Comparison of ENCODE assay signal across 30 cellular contexts in the genomic region with DNA sequence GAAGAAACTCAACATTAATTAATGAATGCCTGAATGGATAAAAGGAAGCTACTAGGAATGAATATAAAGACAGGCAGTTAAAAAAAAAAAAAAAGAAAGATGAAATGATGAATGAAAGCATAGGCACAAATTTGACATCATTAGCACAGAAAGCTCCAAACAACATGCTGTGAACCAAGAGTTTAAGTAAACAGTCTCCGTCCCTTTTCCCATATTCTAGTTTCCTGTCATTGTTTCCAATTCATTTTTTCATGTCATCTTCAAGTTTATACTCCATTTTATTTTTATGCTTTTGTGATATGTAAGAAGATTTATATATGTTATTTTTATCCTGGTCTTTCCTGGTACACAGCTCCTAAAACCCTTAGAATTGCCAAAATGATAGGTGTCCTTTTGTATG.
"Had no signal": no experiment of that assay in that cellular context is flagged by ENCODE, and none has a peak within 500 bp of the region (broad histone marks: within the 10 kb centered on the region; RNA-seq: fewer than 3 reads in every experiment).

No MANE protein-coding gene starts in this region.

- H3K4me3 Mint-ChIP-seq: activated B cell treated with CpG ODN at 0.5 μM for 24 hours; activated CD8-positive, alpha-beta T cell treated with anti-CD3 and anti-CD28 coated beads for 36 hours; activated naive CD8-positive, alpha-beta T cell; T-helper 17 cell; T-helper 2 cell treated with Interferon-gamma antibody and Interleukin-4, amounts not matched to agents 5 μg/mL and 100 μg/mL, for 36 hours had no signal

- H3K27ac Mint-ChIP-seq: activated B cell treated with CpG ODN at 0.5 μM for 24 hours; activated CD8-positive, alpha-beta T cell treated with anti-CD3 and anti-CD28 coated beads for 36 hours; activated naive CD8-positive, alpha-beta T cell; T-helper 17 cell; T-helper 2 cell treated with Interferon-gamma antibody and Interleukin-4, amounts not matched to agents 5 μg/mL and 100 μg/mL, for 36 hours had no signal

- ATAC-seq: activated CD4-positive, CD25-positive, alpha-beta regulatory T cell treated with anti-CD3 and anti-CD28 coated beads, Interleukin-2, amount 50 U/mL, for 24 hours; activated CD8-positive, alpha-beta T cell treated with anti-CD3 and anti-CD28 coated beads for 36 hours; body of pancreas; gastroesophageal sphincter; SK-N-SH treated with all-trans-retinoic acid at 6 μM for 48 hours; T-helper 17 cell had no signal

- H3K9me3 Mint-ChIP-seq: activated B cell treated with CpG ODN at 0.5 μM for 24 hours; activated CD8-positive, alpha-beta T cell treated with anti-CD3 and anti-CD28 coated beads for 36 hours; T-helper 2 cell treated with Interferon-gamma antibody and Interleukin-4, amounts not matched to agents 5 μg/mL and 100 μg/mL, for 36 hours had no signal

- H3K27me3 Mint-ChIP-seq: activated B cell treated with CpG ODN at 0.5 μM for 24 hours; activated CD8-positive, alpha-beta T cell treated with anti-CD3 and anti-CD28 coated beads for 36 hours; activated naive CD8-positive, alpha-beta T cell; T-helper 17 cell had no signal

- H3K4me1 Mint-ChIP-seq: activated B cell treated with CpG ODN at 0.5 μM for 24 hours had no signal

- H3K27me3 ChIP-seq: body of pancreas, dorsolateral prefrontal cortex, esophagus muscularis mucosa, gastroesophageal sphincter had no signal

- DNase-seq: activated B cell treated with CpG ODN at 0.5 μM for 24 hours; activated CD4-positive, alpha-beta T cell treated with anti-CD3 and anti-CD28 coated beads for 48 hours; activated CD4-positive, alpha-beta T cell treated with anti-CD3 and anti-CD28 coated beads, Interleukin-2, amount 50 U/mL, for 1 hour; activated CD4-positive, alpha-beta T cell treated with anti-CD3 and anti-CD28 coated beads, Interleukin-2, amount 50 U/mL, for 48 hours; activated CD8-positive, alpha-beta memory T cell treated with anti-CD3 and anti-CD28 coated beads for 24 hours; activated CD8-positive, alpha-beta T cell treated with anti-CD3 and anti-CD28 coated beads for 36 hours; activated gamma-delta T cell treated with Interleukin-2 at 50 U/mL for 16 hours; activated naive CD4-positive, alpha-beta T cell treated with anti-CD3 and anti-CD28 coated beads, Interleukin-2, amount 50 U/mL, for 16 hours; activated naive CD4-positive, alpha-beta T cell treated with Interleukin-2 at 50 U/mL for 16 hours; activated T-cell treated with anti-CD3 and anti-CD28 coated beads, Interleukin-2, amount 50 U/mL, for 48 hours; amniotic stem cell; aorta; body of pancreas; caudate nucleus; cortex of kidney; dorsolateral prefrontal cortex; effector memory CD4-positive, alpha-beta T cell; erythroblast; foreskin melanocyte; T-helper 1 cell; T-helper 17 cell; T1000; WERI-Rb-1 had no signal

- H3K27ac ChIP-seq: body of pancreas, dorsolateral prefrontal cortex, esophagus muscularis mucosa, gastroesophageal sphincter, WERI-Rb-1 had no signal

- FAIRE-seq: colon had no signal

- H3K9me3 ChIP-seq: body of pancreas, esophagus muscularis mucosa, gastroesophageal sphincter had no signal

- H3K4me3 ChIP-seq: body of pancreas, dorsolateral prefrontal cortex, esophagus muscularis mucosa, gastroesophageal sphincter had no signal
